28 cellular contexts compared by ENCODE assay signal in genomic region chr1:236085545-236086159, GRCh38. TPM values are rescaled to one million over a fixed set of nuclear protein-coding genes. Genes with fewer than 3 reads are reported as not detected.
"Had no signal": no experiment of that assay in that cellular context is flagged by ENCODE, and none has a peak within 500 bp of the region (broad histone marks: within the 10 kb centered on the region; RNA-seq: fewer than 3 reads in every experiment).

No MANE protein-coding gene starts in this region.

- H3K4me3 Mint-ChIP-seq: activated naive CD4-positive, alpha-beta T cell treated with anti-CD3 and anti-CD28 coated beads for 36 hours; activated naive CD8-positive, alpha-beta T cell treated with anti-CD3 and anti-CD28 coated beads for 36 hours; activated T-helper 1 cell treated with anti-CD3 and anti-CD28 coated beads, Interleukin-12 subunit alpha, Interleukin-12 subunit beta, Interleukin-2, Interleukin-4 antibody, amounts not matched to agents 30 ng/mL and 10 ng/mL and 1 ng/mL, durations not matched to agents 14 hours and 24 hours and 36 hours; effector memory CD8-positive, alpha-beta T cell; mesothelial cell of epicardium; naive thymus-derived CD8-positive, alpha-beta T cell; neural progenitor cell; stimulated activated naive CD8-positive, alpha-beta T cell treated with anti-CD3 and anti-CD28 coated beads, Interleukin-15, Interleukin-2, amounts not matched to agents 100 ng/mL and 50 ng/mL, for 24 hours; type B pancreatic cell had no signal

- H3K9me3 ChIP-seq: adrenal gland, body of pancreas, gastroesophageal sphincter, spleen, thoracic aorta had no signal

- H3K9ac ChIP-seq: neural progenitor cell had no signal

- H2AFZ ChIP-seq: neural progenitor cell had no signal

- H3K27me3 ChIP-seq: adrenal gland, body of pancreas, gastroesophageal sphincter, neural progenitor cell had no signal

- H3K9me3 Mint-ChIP-seq: activated T-helper 1 cell treated with anti-CD3 and anti-CD28 coated beads, Interleukin-12 subunit alpha, Interleukin-12 subunit beta, Interleukin-2, Interleukin-4 antibody, amounts not matched to agents 30 ng/mL and 10 ng/mL and 1 ng/mL, durations not matched to agents 14 hours and 24 hours and 36 hours; effector memory CD8-positive, alpha-beta T cell; mesothelial cell of epicardium; stimulated activated naive CD8-positive, alpha-beta T cell treated with anti-CD3 and anti-CD28 coated beads, Interleukin-15, Interleukin-2, amounts not matched to agents 100 ng/mL and 50 ng/mL, for 24 hours; type B pancreatic cell had no signal

- H3K4me3 ChIP-seq: adrenal gland, body of pancreas, gastroesophageal sphincter, neural progenitor cell, spleen, thoracic aorta had no signal

- FAIRE-seq: endothelial cell of umbilical vein, keratinocyte had no signal

- H3K4me1 Mint-ChIP-seq: activated naive CD8-positive, alpha-beta T cell treated with anti-CD3 and anti-CD28 coated beads for 36 hours; naive thymus-derived CD8-positive, alpha-beta T cell; neural progenitor cell had no signal

- H3K36me3 Mint-ChIP-seq: activated naive CD8-positive, alpha-beta T cell treated with anti-CD3 and anti-CD28 coated beads for 36 hours; mesothelial cell of epicardium; neural progenitor cell; type B pancreatic cell had no signal

- H3K4me2 ChIP-seq: neural progenitor cell had no signal

- ATAC-seq: body of pancreas; effector memory CD8-positive, alpha-beta T cell; gastroesophageal sphincter; left cardiac atrium; left ventricle myocardium superior; naive thymus-derived CD8-positive, alpha-beta T cell; right cardiac atrium had no signal

- H3K36me3 ChIP-seq: adrenal gland, gastroesophageal sphincter, neural progenitor cell, spleen, thoracic aorta had no signal

- H3K27ac ChIP-seq: adrenal gland, body of pancreas, gastroesophageal sphincter, neural progenitor cell, spleen, thoracic aorta had no signal

- H3K27ac Mint-ChIP-seq: activated naive CD4-positive, alpha-beta T cell treated with anti-CD3 and anti-CD28 coated beads for 36 hours; activated naive CD8-positive, alpha-beta T cell treated with anti-CD3 and anti-CD28 coated beads for 36 hours; activated T-helper 1 cell treated with anti-CD3 and anti-CD28 coated beads, Interleukin-12 subunit alpha, Interleukin-12 subunit beta, Interleukin-2, Interleukin-4 antibody, amounts not matched to agents 30 ng/mL and 10 ng/mL and 1 ng/mL, durations not matched to agents 14 hours and 24 hours and 36 hours; effector memory CD8-positive, alpha-beta T cell; mesothelial cell of epicardium; neural progenitor cell; stimulated activated naive CD8-positive, alpha-beta T cell treated with anti-CD3 and anti-CD28 coated beads, Interleukin-15, Interleukin-2, amounts not matched to agents 100 ng/mL and 50 ng/mL, for 24 hours; type B pancreatic cell had no signal

- DNase-seq: activated CD4-positive, alpha-beta T cell treated with anti-CD3 and anti-CD28 coated beads for 48 hours; activated CD4-positive, alpha-beta T cell treated with anti-CD3 and anti-CD28 coated beads, Interleukin-2, amount 50 U/mL, for 48 hours; activated CD8-positive, alpha-beta memory T cell treated with anti-CD3 and anti-CD28 coated beads for 24 hours; activated effector memory CD4-positive, alpha-beta T cell treated with anti-CD3 and anti-CD28 coated beads, Interleukin-2, amount 50 U/mL, for 16 hours; activated naive CD4-positive, alpha-beta T cell treated with anti-CD3 and anti-CD28 coated beads for 36 hours; activated naive CD8-positive, alpha-beta T cell treated with anti-CD3 and anti-CD28 coated beads for 36 hours; adrenal gland; aorta; body of pancreas; cortex of kidney; effector memory CD8-positive, alpha-beta T cell; hippocampal formation; left cardiac atrium; left ventricle myocardium superior; naive thymus-derived CD8-positive, alpha-beta T cell; posterior cingulate gyrus; right cardiac atrium; spleen; T-helper 1 cell had no signal

- H3K4me1 ChIP-seq: body of pancreas, gastroesophageal sphincter, neural progenitor cell, spleen had no signal

RNA-seq across cellular contexts. Expression of gene NID1, which starts 20.8 kb away (rescaled TPM):
- polyA plus RNA-seq: naive thymus-derived CD8-positive, alpha-beta T cell had no signal
